Comparison of ENCODE assay signal across 8 cellular contexts in the genomic region with DNA sequence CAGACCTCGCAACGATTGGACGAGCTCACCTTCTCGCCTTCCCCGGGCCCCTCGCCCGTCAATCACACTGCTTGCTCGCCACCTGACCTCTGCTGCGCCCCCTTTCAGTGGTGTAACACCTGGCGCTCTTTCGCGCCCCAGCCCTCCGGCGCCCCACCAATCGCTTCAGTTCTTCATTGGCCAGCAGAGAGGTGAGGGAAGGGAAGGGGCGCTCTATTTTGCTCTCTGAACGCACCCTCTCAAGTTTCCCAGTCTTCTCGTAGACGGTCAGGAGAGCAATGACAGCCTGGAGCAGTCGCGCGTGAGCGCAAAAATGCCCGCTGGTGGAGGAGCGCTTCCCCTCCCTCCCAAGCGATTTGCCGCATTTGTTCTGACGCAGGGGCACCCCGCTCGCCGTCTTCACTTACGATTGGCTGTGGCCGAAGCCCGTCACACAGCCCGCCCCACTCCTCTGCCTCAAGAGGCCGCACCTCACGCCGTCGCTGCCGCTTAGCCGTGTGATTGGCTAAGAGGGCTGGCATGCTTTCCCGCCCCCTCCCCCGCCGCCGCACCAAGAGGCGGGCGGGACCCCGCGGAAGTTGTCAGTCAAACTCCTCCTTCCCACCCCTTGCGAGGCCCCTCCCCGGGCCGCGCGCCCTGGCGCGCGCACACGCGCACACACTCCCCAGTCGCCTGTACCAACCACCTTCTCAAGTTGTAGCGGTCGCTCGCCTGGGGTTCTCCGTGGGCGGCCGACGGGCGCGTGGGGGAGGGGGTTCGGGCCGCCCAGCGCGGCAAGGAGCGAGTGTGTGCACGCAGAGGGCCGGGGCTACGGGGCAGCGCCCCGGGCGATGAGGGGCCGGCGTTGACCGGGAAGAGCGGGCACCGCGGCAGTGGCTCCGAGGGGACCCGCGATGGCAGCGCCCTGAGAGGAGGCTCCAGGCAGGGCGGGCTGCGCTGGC. TPM values are rescaled to one million over a fixed set of nuclear protein-coding genes. Genes with fewer than 3 reads are reported as not detected.
DNase-seq lines count a peak whose midpoint lies in the region; ATAC-seq, FAIRE-seq and TF ChIP-seq lines count a peak whose summit lies in the region.

A gene (plus strand): TSS at position 667 of the 941 bp plus-strand sequence. CDS start 701 bp downstream, outside the sequence.

- H3K27me3 ChIP-seq in left ventricle myocardium inferior (ENCODE audit: low read depth) = no peaks in the 10 kb centered on the region
- no peaks in the 10 kb centered on the region for H3K27me3 ChIP-seq in prostate gland (replicated peaks; ENCODE audit: insufficient read depth)

- H3K27ac ChIP-seq in left ventricle myocardium inferior (replicated peaks) = peak within 1 kb of the TSS; percentile 99
- peak within 1 kb of the TSS; percentile 99 for H3K27ac ChIP-seq in prostate gland

- intact Hi-C loops in left ventricle myocardium inferior (cut with micrococcal nuclease) = loop anchor here (10.0 kb wide), 1 partner anchor 120 kb away; no protein-coding TSS in a partner anchor
- intact Hi-C loops in prostate gland (cut with DNase I) = loop anchor here (5.0 kb wide), 2 partner anchors 53 to 123 kb away; no protein-coding TSS in a partner anchor

- ATAC-seq in HG02870 (IDR thresholded peaks at IDR 0.05; ENCODE audit: unreplicated experiment) = peak; percentile 93

- TF ChIP-seq CTCF in left ventricle myocardium inferior (IDR thresholded peaks at IDR 0.05; ENCODE audit: borderline replicate concordance) = peak; percentile 40
- peak in 2 of 4 experiments; percentile 23 to 40 for TF ChIP-seq CTCF in prostate gland (IDR thresholded peaks at IDR 0.05)

- H3K36me3 Mint-ChIP-seq in T-helper 1 cell treated with Interleukin-12 subunit alpha and Interleukin-12 subunit beta and Interleukin-4 antibody, amounts not matched to agents 30 μg/mL and 1 μg/mL, for 36 hours (ENCODE audit: low read depth) = peaks cover 9% of the 10 kb centered on the region

- FAIRE-seq in GM12892 (lab: Jason Lieb, UNC) = peak; percentile 99
- peak; percentile 78 for FAIRE-seq in urothelium cell line (lab: Jason Lieb, UNC)

- TF ChIP-seq POLR2A in GM12892 (IDR thresholded peaks at IDR 0.05; ENCODE audit: low read depth, low read length) (peak; percentile 64; the same call in 1 of the 2 replicates), prostate gland (IDR thresholded peaks at IDR 0.05) (peak; percentile 95)

- H3K36me3 ChIP-seq in left ventricle myocardium inferior = no peaks in the 10 kb centered on the region
- no peaks in the 10 kb centered on the region for H3K36me3 ChIP-seq in prostate gland

- peak; percentile 89 for DNase-seq in GM12892 (ENCODE audit: insufficient read length)
- peak; percentile 96 for DNase-seq in NCI-H146 treated with DMSO at 0.1 percent for 48 hours (lab: John Stamatoyannopoulos, UW; ENCODE audit: unreplicated experiment)
- peak; percentile 89 to 100 (median 99) for DNase-seq in amygdala (lab: John Stamatoyannopoulos, UW)
- DNase-seq in left ventricle myocardium inferior = peak; percentile 99
- DNase-seq in prostate gland (ENCODE audit: low spot score) = peak; percentile 99
- DNase-seq in urothelium cell line (ENCODE audit: low spot score) = peak; percentile 98

- H3K27me3 Mint-ChIP-seq in T-helper 1 cell treated with Interleukin-12 subunit alpha and Interleukin-12 subunit beta and Interleukin-4 antibody, amounts not matched to agents 30 μg/mL and 1 μg/mL, for 36 hours (ENCODE audit: low read depth) = no peaks in the 10 kb centered on the region

- H3K4me3 ChIP-seq in left ventricle myocardium inferior = peak within 1 kb of the TSS; percentile 94
- H3K4me3 ChIP-seq in prostate gland = peak within 1 kb of the TSS; percentile 94 to 97

- peaks cover 53% of the 10 kb centered on the region for H3K4me1 ChIP-seq in left ventricle myocardium inferior
- no peaks in the 10 kb centered on the region for H3K4me1 ChIP-seq in prostate gland (replicated peaks)

- under 1% methylated on average over 89 of the region's 92 CpGs for WGBS in prostate gland

- peak within 1 kb of the TSS; percentile 99 for H3K27ac Mint-ChIP-seq in T-helper 1 cell treated with Interleukin-12 subunit alpha and Interleukin-12 subunit beta and Interleukin-4 antibody, amounts not matched to agents 30 μg/mL and 1 μg/mL, for 36 hours

- no peaks in the 10 kb centered on the region for H3K9me3 ChIP-seq in left ventricle myocardium inferior (replicated peaks)
- no peaks in the 10 kb centered on the region for H3K9me3 ChIP-seq in prostate gland

- H3K9me3 Mint-ChIP-seq in T-helper 1 cell treated with Interleukin-12 subunit alpha and Interleukin-12 subunit beta and Interleukin-4 antibody, amounts not matched to agents 30 μg/mL and 1 μg/mL, for 36 hours = no peaks in the 10 kb centered on the region

- H3K4me1 Mint-ChIP-seq in T-helper 1 cell treated with Interleukin-12 subunit alpha and Interleukin-12 subunit beta and Interleukin-4 antibody, amounts not matched to agents 30 μg/mL and 1 μg/mL, for 36 hours (ENCODE audit: low read depth) = peaks cover 26% of the 10 kb centered on the region

- peak within 1 kb of the TSS; percentile 100 for H3K4me3 Mint-ChIP-seq in T-helper 1 cell treated with Interleukin-12 subunit alpha and Interleukin-12 subunit beta and Interleukin-4 antibody, amounts not matched to agents 30 μg/mL and 1 μg/mL, for 36 hours

RNA-seq across cellular contexts. Expression of the gene that starts here (rescaled TPM):
- polyA plus RNA-seq in GM12892 (2012; ENCODE audit: missing spikeins) = 26.3 TPM
- total RNA-seq in left ventricle myocardium inferior (69.3 TPM), prostate gland (10 to 100 TPM; 33.5 to 49.5 TPM)

Comparison
In these comparisons a context has a peak if more than half of its experiments do, and no peak if none do; other contexts are left out.
1. Peak in every context shown above with its lines: DNase-seq, ATAC-seq, H3K4me3 ChIP-seq and H3K27ac ChIP-seq.